In the genomic region with DNA sequence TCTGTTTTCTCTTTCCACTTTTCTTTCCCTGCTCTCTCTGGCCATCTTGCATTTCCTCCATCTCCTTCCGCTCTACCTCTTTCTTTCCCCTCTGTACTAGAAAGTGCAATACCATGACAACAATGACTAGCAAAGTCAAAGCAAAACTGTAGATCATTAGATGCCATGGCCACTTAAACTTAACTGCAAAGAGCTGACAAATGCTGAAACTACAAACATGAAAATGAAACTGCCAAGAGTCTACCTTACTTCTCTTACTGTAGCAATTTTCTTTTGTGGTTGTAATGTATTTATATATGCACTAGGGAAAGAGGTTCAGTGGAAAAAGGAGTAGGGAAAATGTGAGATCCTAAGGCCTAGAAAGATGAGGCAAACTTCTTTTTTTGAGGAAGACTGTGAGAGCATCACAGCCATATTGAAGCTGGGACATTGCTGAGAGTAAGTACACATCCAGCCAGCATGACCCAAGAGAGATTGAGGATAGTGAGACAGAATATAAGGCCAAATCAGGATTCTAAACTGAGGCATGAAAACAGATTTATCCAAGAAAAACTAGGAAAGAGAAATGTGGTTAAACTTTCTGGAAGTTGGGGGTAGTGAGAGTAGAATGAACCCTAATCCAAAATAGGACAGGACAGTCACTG, we compare ENCODE assay signal across 14 cellular contexts.
DNase-seq lines count a peak whose midpoint lies in the region; ATAC-seq, FAIRE-seq and TF ChIP-seq lines count a peak whose summit lies in the region.
"Had no signal": no experiment of that assay in that cellular context is flagged by ENCODE, and none has a peak within 500 bp of the region (broad histone marks: within the 10 kb centered on the region; RNA-seq: fewer than 3 reads in every experiment).

No MANE protein-coding gene starts in this region.

- no peak overlapping the region for H3K4me3 ChIP-seq in heart left ventricle
- no peak overlapping the region for H3K4me3 ChIP-seq in esophagus muscularis mucosa
- H3K4me3 ChIP-seq: gastrocnemius medialis, left ventricle myocardium inferior had no signal

- TF ChIP-seq CTCF in heart left ventricle (IDR thresholded peaks at IDR 0.05) (no peak), esophagus muscularis mucosa (IDR thresholded peaks at IDR 0.05) (no peak)

- H3K4me1 ChIP-seq in heart left ventricle (no peaks in the 10 kb centered on the region), esophagus muscularis mucosa (no peaks in the 10 kb centered on the region)
- H3K4me1 ChIP-seq: gastrocnemius medialis, left ventricle myocardium inferior had no signal

- 95 to 100% (median 96%) methylated on average over 1 of the region's 1 CpG for WGBS in heart left ventricle, 4 donors
- WGBS in esophagus muscularis mucosa: 89% methylated on average over 1 of the region's 1 CpG

- no peak for FAIRE-seq in HTR-8/SVneo (lab: Jason Lieb, UNC)

- TF ChIP-seq POLR2A in heart left ventricle (IDR thresholded peaks at IDR 0.05) (no peak), esophagus muscularis mucosa (IDR thresholded peaks at IDR 0.05; ENCODE audit: low read depth) (no peak)

- no peak for DNase-seq in heart left ventricle
- DNase-seq in activated CD4-positive, alpha-beta T cell treated with anti-CD3 and anti-CD28 coated beads, Interleukin-2, amount 50 U/mL, for 48 hours: no peak
- DNase-seq in esophagus muscularis mucosa (ENCODE audit: extremely low spot score): no peak
- no peak for DNase-seq in HTR-8/SVneo (ENCODE audit: insufficient read length, low spot score)
- DNase-seq: CD4-positive, alpha-beta T cell; gastrocnemius medialis; left ventricle myocardium inferior; NCI-H2029 treated with DMSO at 0.1 percent for 48 hours; OCI-M1; stimulated activated naive B cell treated with anti-CD40 and anti-IgM and Interleukin-4, amounts not matched to agents 10 μg/mL and 1 μg/mL and 100 μg/mL, for 72 hours had no signal

- H3K36me3 ChIP-seq in heart left ventricle: no peaks in the 10 kb centered on the region
- no peaks in the 10 kb centered on the region for H3K36me3 ChIP-seq in esophagus muscularis mucosa
- H3K36me3 ChIP-seq: gastrocnemius medialis, left ventricle myocardium inferior had no signal

- ATAC-seq in GM18520 (IDR thresholded peaks at IDR 0.05; ENCODE audit: unreplicated experiment) (peak; percentile 100), GM21367 (IDR thresholded peaks at IDR 0.05; ENCODE audit: unreplicated experiment) (peak; percentile 100), HG02970 (IDR thresholded peaks at IDR 0.05; ENCODE audit: low FRiP score, unreplicated experiment) (peak; percentile 99), HG03571 (IDR thresholded peaks at IDR 0.05; ENCODE audit: unreplicated experiment) (peak; percentile 99), heart left ventricle (no peak)
- ATAC-seq: gastrocnemius medialis had no signal

- H3K27ac ChIP-seq in heart left ventricle (no peak overlapping the region), esophagus muscularis mucosa (replicated peaks in 1 of 4) (no peak overlapping the region)
- H3K27ac ChIP-seq: gastrocnemius medialis, left ventricle myocardium inferior had no signal

- H3K27me3 ChIP-seq in heart left ventricle (no peaks in the 10 kb centered on the region), esophagus muscularis mucosa (no peaks in the 10 kb centered on the region)
- H3K27me3 ChIP-seq: gastrocnemius medialis had no signal

- TF ChIP-seq EP300 in esophagus muscularis mucosa (IDR thresholded peaks at IDR 0.05): no peak

- intact Hi-C loops in heart left ventricle (cut with DNase I) (no loop called here), esophagus muscularis mucosa (cut with DNase I) (no loop called here)

- H3K9me3 ChIP-seq in heart left ventricle (no peaks in the 10 kb centered on the region), esophagus muscularis mucosa (no peaks in the 10 kb centered on the region)
- H3K9me3 ChIP-seq: gastrocnemius medialis, left ventricle myocardium inferior had no signal

Comparison
In these comparisons a context has a peak if more than half of its experiments do, and no peak if none do; other contexts are left out.
1. ATAC-seq: peak in GM18520 (single experiment), GM21367 (single experiment), HG02970 (single experiment) and HG03571 (single experiment); none in heart left ventricle (0 of 4).